Comparison of ENCODE assay signal across 27 cellular contexts in the genomic region with DNA sequence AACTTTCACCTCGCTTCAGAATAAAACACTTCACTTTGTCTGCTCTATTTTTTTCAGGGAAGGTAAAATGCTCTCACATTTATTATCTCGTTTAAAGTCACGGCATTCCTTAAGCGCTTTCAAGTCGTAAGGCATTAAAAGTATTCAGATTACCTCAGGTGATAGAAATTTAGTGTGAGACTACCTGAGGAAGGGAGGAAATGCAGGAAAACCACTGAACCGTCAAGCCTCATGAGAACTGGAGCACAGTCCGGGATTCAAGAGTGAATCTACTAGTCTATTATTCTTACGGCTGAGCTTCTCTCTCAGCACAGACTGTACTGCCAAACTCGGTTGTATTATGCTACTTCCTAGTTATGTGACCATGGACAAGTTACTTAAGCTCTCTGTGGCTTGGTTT. TPM values are rescaled to one million over a fixed set of nuclear protein-coding genes. Genes with fewer than 3 reads are reported as not detected.
DNase-seq lines count a peak whose midpoint lies in the region; ATAC-seq and TF ChIP-seq lines count a peak whose summit lies in the region.
"Had no signal": no experiment of that assay in that cellular context is flagged by ENCODE, and none has a peak within 500 bp of the region (broad histone marks: within the 10 kb centered on the region; RNA-seq: fewer than 3 reads in every experiment).

No MANE protein-coding gene starts in this region.

- TF ChIP-seq POLR2A in stomach (IDR thresholded peaks at IDR 0.05), result no peak

- H3K27me3 Mint-ChIP-seq in WTC11 (ENCODE audit: low read depth), result peaks cover 4% of the 10 kb centered on the region

- H3K27ac ChIP-seq in trophoblast cell (ENCODE audit: low read depth, low read length), result peak overlapping the region; percentile 98
- no peak overlapping the region for H3K27ac ChIP-seq in stomach
- H3K27ac ChIP-seq: colonic mucosa, esophagus muscularis mucosa, foreskin keratinocyte, neutrophil, prostate gland had no signal

- H3K27me3 ChIP-seq in kidney epithelial cell (ENCODE audit: control insufficient read depth, insufficient read depth, low read length) (no peaks in the 10 kb centered on the region), trophoblast cell (ENCODE audit: insufficient read depth, low read length) (no peaks in the 10 kb centered on the region), stomach (no peaks in the 10 kb centered on the region)
- H3K27me3 ChIP-seq: BE2C, colonic mucosa, esophagus muscularis mucosa, foreskin keratinocyte had no signal

- intact Hi-C loops in stomach (cut with DNase I; ENCODE audit: low total_unique reads), result no loop called here

- peaks cover 29% of the 10 kb centered on the region for H3K79me1 ChIP-seq in trophoblast cell (ENCODE audit: low read length)

- peak overlapping the region; percentile 56 for H2BK12ac ChIP-seq in trophoblast cell (ENCODE audit: low read length)

- peaks cover 10 to 26% of the 10 kb centered on the region in 2 experiments for H3K4me1 ChIP-seq in trophoblast cell (ENCODE audit: control insufficient read depth in 1 of 2, insufficient read depth in 2 of 2, low read length in 2 of 2)
- H3K4me1 ChIP-seq in stomach, result peaks cover 0 to 11% (median 6%) of the 10 kb centered on the region in 4 donors
- H3K4me1 ChIP-seq: colonic mucosa, prostate gland had no signal

- H4K91ac ChIP-seq in trophoblast cell (ENCODE audit: low read depth, low read length), result no peak overlapping the region

- POLR2A ChIA-PET in WTC11 (lab: Charles Lee), result no interaction called here

- peaks cover 1% of the 10 kb centered on the region for H3K79me2 ChIP-seq in trophoblast cell (ENCODE audit: control insufficient read depth, insufficient read depth, low read length, poor library complexity)

- H3K36me3 ChIP-seq in kidney epithelial cell (ENCODE audit: control insufficient read depth, insufficient read depth, low read length) (no peaks in the 10 kb centered on the region), trophoblast cell (ENCODE audit: control insufficient read depth in 1 of 2, insufficient read depth in 2 of 2, low read length in 2 of 2) (no peaks in the 10 kb centered on the region), stomach (no peaks in the 10 kb centered on the region)
- H3K36me3 ChIP-seq: BE2C, colonic mucosa, esophagus muscularis mucosa, HAP-1, neutrophil, prostate gland had no signal

- H2BK5ac ChIP-seq in trophoblast cell (ENCODE audit: low read depth, low read length, poor library complexity), result peak overlapping the region; percentile 87

- H3K9me3 Mint-ChIP-seq in WTC11, result no peaks in the 10 kb centered on the region
- H3K9me3 Mint-ChIP-seq: CD8-positive, alpha-beta memory T cell; effector memory CD8-positive, alpha-beta T cell; memory B cell had no signal

- DNase-seq in Caki2 (ENCODE audit: low read depth), result peak; percentile 74
- no peak for DNase-seq in WTC11 (ENCODE audit: low spot score)
- peak; percentile 91 for DNase-seq in kidney epithelial cell (ENCODE audit: low read depth)
- peak; percentile 62 to 88 for DNase-seq in trophoblast cell
- DNase-seq in stomach, result no peak
- no peak for DNase-seq in NCI-H1092 (lab: John Stamatoyannopoulos, UW)
- DNase-seq: activated CD4-positive, alpha-beta T cell treated with anti-CD3 and anti-CD28 coated beads, Interleukin-2, amount 50 U/mL, for 4 hours; activated naive CD4-positive, alpha-beta T cell treated with anti-CD3 and anti-CD28 coated beads, Interleukin-2, amount 50 U/mL, for 16 hours; amniotic stem cell; BE2C; CD8-positive, alpha-beta memory T cell; colonic mucosa; effector memory CD8-positive, alpha-beta T cell; NCI-H1417; NCI-H2081 treated with DMSO at 0.1 percent for 48 hours; NCI-H82; stimulated activated CD4-positive, alpha-beta T cell treated with anti-CD3 and anti-CD28 coated beads, Interleukin-15, amount 100 ng/mL, for 24 hours; stimulated activated naive CD4-positive, alpha-beta T cell treated with Interleukin-2 at 50 U/mL for 16 hours had no signal

- no peak overlapping the region for H3K23ac ChIP-seq in trophoblast cell (ENCODE audit: low read length)

- WGBS in trophoblast cell (ENCODE audit: extremely low coverage, insufficient coverage, insufficient read length), result no CpG with 5 or more reads among the region's 9 CpGs
- 74 to 84% (median 77%) methylated on average over 9 of the region's 9 CpGs for WGBS in stomach, 5 donors

- H3K9ac ChIP-seq in trophoblast cell (ENCODE audit: low read length), result no peak overlapping the region

- in situ Hi-C loops in Caki2 (cut with HindIII; ENCODE audit: low pct_unique_long_range_greater_than_20kb, low sequenced_read_pairs), result no loop called here

- H3K9me3 ChIP-seq in trophoblast cell (ENCODE audit: insufficient read depth, low read depth, low read length) (no peaks in the 10 kb centered on the region), stomach (no peaks in the 10 kb centered on the region)
- H3K9me3 ChIP-seq: BE2C, colonic mucosa, esophagus muscularis mucosa, HAP-1, neutrophil, prostate gland had no signal

- no peak overlapping the region for H4K8ac ChIP-seq in trophoblast cell (ENCODE audit: low read depth, low read length)

- H2AK5ac ChIP-seq in trophoblast cell (ENCODE audit: low read length), result no peak overlapping the region

- peaks cover 13% of the 10 kb centered on the region for H3K4me1 Mint-ChIP-seq in WTC11
- H3K4me1 Mint-ChIP-seq: CD8-positive, alpha-beta memory T cell; memory B cell had no signal

- no peak for TF ChIP-seq CTCF in WTC11 (IDR thresholded peaks at IDR 0.05)
- no peak for TF ChIP-seq CTCF in kidney epithelial cell (IDR thresholded peaks at IDR 0.05; ENCODE audit: insufficient read depth, low read length, poor library complexity, severe bottlenecking)
- TF ChIP-seq CTCF in stomach (IDR thresholded peaks at IDR 0.05), result no peak

- no peak for TF ChIP-seq EP300 in stomach (IDR thresholded peaks at IDR 0.05)

- no peak overlapping the region for H3K4ac ChIP-seq in trophoblast cell (ENCODE audit: low read depth, low read length)

- H4K12ac ChIP-seq in trophoblast cell (ENCODE audit: low read depth, low read length), result no peak overlapping the region

- CTCF ChIA-PET in WTC11 (lab: Charles Lee), result no interaction called here

- no peak overlapping the region for H3K18ac ChIP-seq in trophoblast cell (ENCODE audit: low read length)

- H3K4me3 Mint-ChIP-seq in WTC11, result no peak overlapping the region
- H3K4me3 Mint-ChIP-seq: CD8-positive, alpha-beta memory T cell; effector memory CD8-positive, alpha-beta T cell; memory B cell had no signal

- peak overlapping the region; percentile 37 for H3K4me2 ChIP-seq in trophoblast cell (ENCODE audit: low read length)

- H2AFZ ChIP-seq in trophoblast cell (ENCODE audit: insufficient read depth, low read length, poor library complexity), result no peak overlapping the region

- H3K4me3 ChIP-seq in kidney epithelial cell (ENCODE audit: low read depth, low read length), result no peak overlapping the region
- no peak overlapping the region for H3K4me3 ChIP-seq in trophoblast cell (ENCODE audit: low read depth, low read length)
- H3K4me3 ChIP-seq in stomach, result no peak overlapping the region
- H3K4me3 ChIP-seq: colonic mucosa, esophagus muscularis mucosa, HAP-1, K562, prostate gland had no signal

- H3K14ac ChIP-seq in trophoblast cell (ENCODE audit: low read length), result peak overlapping the region; percentile 74

- ATAC-seq in WTC11 (peak; percentile 69), GM18909 (IDR thresholded peaks at IDR 0.05; ENCODE audit: poor library complexity, unreplicated experiment) (no peak), HG02973 (IDR thresholded peaks at IDR 0.05; ENCODE audit: unreplicated experiment) (no peak)
- ATAC-seq: effector memory CD8-positive, alpha-beta T cell; foreskin keratinocyte; K562 had no signal

- H2BK120ac ChIP-seq in trophoblast cell (ENCODE audit: insufficient read depth, low read length, poor library complexity), result peak overlapping the region; percentile 81

- H3K27ac Mint-ChIP-seq in WTC11, result no peak overlapping the region
- H3K27ac Mint-ChIP-seq: CD8-positive, alpha-beta memory T cell; effector memory CD8-positive, alpha-beta T cell; memory B cell had no signal

- no peaks in the 10 kb centered on the region for H3K36me3 Mint-ChIP-seq in WTC11
- H3K36me3 Mint-ChIP-seq: CD8-positive, alpha-beta memory T cell; memory B cell had no signal

TF ChIP-seq in WTC11, 78 proteins besides CTCF, POLR2A, EP300 and RAD21:
- TF ChIP-seq NR3C1 (CRISPR knock-in tag; conservative IDR thresholded peaks at IDR 0.05; ENCODE audit: low read depth) (no peak), ZNF317 (CRISPR knock-in tag; IDR thresholded peaks at IDR 0.05; ENCODE audit: borderline replicate concordance, low read depth) (no peak), NFE2L1 (CRISPR knock-in tag; IDR thresholded peaks at IDR 0.05) (no peak), ZNF121 (CRISPR knock-in tag; IDR thresholded peaks at IDR 0.05) (no peak), NFYB (CRISPR knock-in tag; conservative IDR thresholded peaks at IDR 0.05; ENCODE audit: low read depth) (no peak), IRF2 (CRISPR knock-in tag; IDR thresholded peaks at IDR 0.05; ENCODE audit: borderline replicate concordance, low read depth) (no peak), TP53 (CRISPR knock-in tag; IDR thresholded peaks at IDR 0.05) (no peak)
- TF ChIP-seq, protein P1, sequence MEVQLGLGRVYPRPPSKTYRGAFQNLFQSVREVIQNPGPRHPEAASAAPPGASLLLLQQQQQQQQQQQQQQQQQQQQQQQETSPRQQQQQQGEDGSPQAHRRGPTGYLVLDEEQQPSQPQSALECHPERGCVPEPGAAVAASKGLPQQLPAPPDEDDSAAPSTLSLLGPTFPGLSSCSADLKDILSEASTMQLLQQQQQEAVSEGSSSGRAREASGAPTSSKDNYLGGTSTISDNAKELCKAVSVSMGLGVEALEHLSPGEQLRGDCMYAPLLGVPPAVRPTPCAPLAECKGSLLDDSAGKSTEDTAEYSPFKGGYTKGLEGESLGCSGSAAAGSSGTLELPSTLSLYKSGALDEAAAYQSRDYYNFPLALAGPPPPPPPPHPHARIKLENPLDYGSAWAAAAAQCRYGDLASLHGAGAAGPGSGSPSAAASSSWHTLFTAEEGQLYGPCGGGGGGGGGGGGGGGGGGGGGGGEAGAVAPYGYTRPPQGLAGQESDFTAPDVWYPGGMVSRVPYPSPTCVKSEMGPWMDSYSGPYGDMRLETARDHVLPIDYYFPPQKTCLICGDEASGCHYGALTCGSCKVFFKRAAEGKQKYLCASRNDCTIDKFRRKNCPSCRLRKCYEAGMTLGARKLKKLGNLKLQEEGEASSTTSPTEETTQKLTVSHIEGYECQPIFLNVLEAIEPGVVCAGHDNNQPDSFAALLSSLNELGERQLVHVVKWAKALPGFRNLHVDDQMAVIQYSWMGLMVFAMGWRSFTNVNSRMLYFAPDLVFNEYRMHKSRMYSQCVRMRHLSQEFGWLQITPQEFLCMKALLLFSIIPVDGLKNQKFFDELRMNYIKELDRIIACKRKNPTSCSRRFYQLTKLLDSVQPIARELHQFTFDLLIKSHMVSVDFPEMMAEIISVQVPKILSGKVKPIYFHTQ (CRISPR knock-in tag; IDR thresholded peaks at IDR 0.05), result no peak

RNA-seq across cellular contexts. Expression of a gene that starts 8.3 kb away (rescaled TPM):
- total RNA-seq in Caki2 (2014; rRNA removed; shearing (Covaris generic); ENCODE audit: low replicate concordance), result 50.7 and 55.8 TPM in 2 replicates
- 22.3 to 28.7 TPM (median 27.7 TPM) in 3 replicates for total RNA-seq in WTC11 (2021)
- 111 and 119 TPM in 2 replicates for total RNA-seq in kidney epithelial cell
- polyA plus RNA-seq in trophoblast cell (2013), result 104 and 107 TPM in 2 replicates
- total RNA-seq in stomach, result 100 to 1,000 TPM in 3 of 5 donors, 10 to 100 TPM in 2; 36.8 to 254 (median 108) TPM
- 10 to 100 TPM in 2 of 3 donors, 1 to 10 TPM in 1; 6.6 to 18.2 (median 15.1) TPM for polyA plus RNA-seq in stomach

Comparison
In these comparisons a context has a peak if more than half of its experiments do, and no peak if none do; other contexts are left out.
1. DNase-seq: peak in Caki2 (single experiment), kidney epithelial cell (single experiment) and trophoblast cell (2 of 2); none in WTC11 (single experiment), stomach (single experiment) and NCI-H1092 (single experiment).